ENCODE assay signal across 1 cellular context in genomic region chr22:45935573-45935972, GRCh38.
TF ChIP-seq lines count a peak whose summit lies in the region.

No MANE protein-coding gene starts in this region.

TF ChIP-seq in IMR-90, 13 proteins besides CTCF, POLR2A, EP300 and RAD21:
- no peak for TF ChIP-seq SMC3 (IDR thresholded peaks at IDR 0.05; ENCODE audit: low read depth, low read length)
- TF ChIP-seq, protein P1, sequence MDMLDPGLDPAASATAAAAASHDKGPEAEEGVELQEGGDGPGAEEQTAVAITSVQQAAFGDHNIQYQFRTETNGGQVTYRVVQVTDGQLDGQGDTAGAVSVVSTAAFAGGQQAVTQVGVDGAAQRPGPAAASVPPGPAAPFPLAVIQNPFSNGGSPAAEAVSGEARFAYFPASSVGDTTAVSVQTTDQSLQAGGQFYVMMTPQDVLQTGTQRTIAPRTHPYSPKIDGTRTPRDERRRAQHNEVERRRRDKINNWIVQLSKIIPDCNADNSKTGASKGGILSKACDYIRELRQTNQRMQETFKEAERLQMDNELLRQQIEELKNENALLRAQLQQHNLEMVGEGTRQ (IDR thresholded peaks at IDR 0.05; ENCODE audit: low read depth, low read length) = no peak
- no peak for TF ChIP-seq MAFK (IDR thresholded peaks at IDR 0.05; ENCODE audit: low read depth, low read length)
- no peak for TF ChIP-seq MAZ (IDR thresholded peaks at IDR 0.05; ENCODE audit: borderline replicate concordance, low read depth, low read length)
- TF ChIP-seq, protein P2, sequence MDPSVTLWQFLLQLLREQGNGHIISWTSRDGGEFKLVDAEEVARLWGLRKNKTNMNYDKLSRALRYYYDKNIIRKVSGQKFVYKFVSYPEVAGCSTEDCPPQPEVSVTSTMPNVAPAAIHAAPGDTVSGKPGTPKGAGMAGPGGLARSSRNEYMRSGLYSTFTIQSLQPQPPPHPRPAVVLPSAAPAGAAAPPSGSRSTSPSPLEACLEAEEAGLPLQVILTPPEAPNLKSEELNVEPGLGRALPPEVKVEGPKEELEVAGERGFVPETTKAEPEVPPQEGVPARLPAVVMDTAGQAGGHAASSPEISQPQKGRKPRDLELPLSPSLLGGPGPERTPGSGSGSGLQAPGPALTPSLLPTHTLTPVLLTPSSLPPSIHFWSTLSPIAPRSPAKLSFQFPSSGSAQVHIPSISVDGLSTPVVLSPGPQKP (IDR thresholded peaks at IDR 0.05; ENCODE audit: borderline replicate concordance, low read depth, low read length) = no peak
- TF ChIP-seq MXI1 (IDR thresholded peaks at IDR 0.05; ENCODE audit: borderline replicate concordance, low read depth, low read length) = no peak
- TF ChIP-seq BHLHE40 (IDR thresholded peaks at IDR 0.05; ENCODE audit: low read depth, low read length) = no peak
- no peak for TF ChIP-seq RCOR1 (IDR thresholded peaks at IDR 0.05; ENCODE audit: insufficient replicate concordance, low read length)
- no peak for TF ChIP-seq CHD1 (IDR thresholded peaks at IDR 0.05; ENCODE audit: low read depth, low read length)
- TF ChIP-seq RFX5 (IDR thresholded peaks at IDR 0.05; ENCODE audit: low read depth, low read length) = no peak
- TF ChIP-seq NFE2L2 (IDR thresholded peaks at IDR 0.05; ENCODE audit: low read depth, low read length) = no peak
- TF ChIP-seq FOS (IDR thresholded peaks at IDR 0.05; ENCODE audit: low read depth, low read length) = no peak
- TF ChIP-seq CEBPB (IDR thresholded peaks at IDR 0.05; ENCODE audit: low read depth, low read length) = no peak
